ENCODE assay signal across 2 cellular contexts in the genomic region with DNA sequence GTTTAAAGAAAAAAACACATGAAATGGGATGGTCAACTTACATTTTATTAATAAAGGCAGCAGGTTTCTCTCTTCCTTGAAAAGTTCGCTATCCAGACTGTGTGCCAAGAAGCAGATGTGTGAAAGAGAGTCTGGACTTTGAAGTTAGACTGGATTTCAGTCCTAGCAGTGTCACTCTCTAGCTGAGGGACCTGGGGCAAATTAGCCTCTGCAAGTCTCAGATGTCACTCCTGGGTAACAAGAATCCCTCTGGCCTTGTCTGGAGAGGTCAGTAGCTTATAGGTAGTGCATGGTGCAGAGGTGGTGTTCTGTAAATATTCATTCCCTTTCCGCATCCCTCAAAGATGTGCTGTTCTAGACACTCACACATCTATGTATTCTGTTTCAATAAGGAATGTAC.
TF ChIP-seq lines count a peak whose summit lies in the region.

No MANE protein-coding gene starts in this region.

TF ChIP-seq in IMR-90, 13 proteins besides CTCF, POLR2A, EP300 and RAD21 (continued from another document):
- TF ChIP-seq, protein P1, sequence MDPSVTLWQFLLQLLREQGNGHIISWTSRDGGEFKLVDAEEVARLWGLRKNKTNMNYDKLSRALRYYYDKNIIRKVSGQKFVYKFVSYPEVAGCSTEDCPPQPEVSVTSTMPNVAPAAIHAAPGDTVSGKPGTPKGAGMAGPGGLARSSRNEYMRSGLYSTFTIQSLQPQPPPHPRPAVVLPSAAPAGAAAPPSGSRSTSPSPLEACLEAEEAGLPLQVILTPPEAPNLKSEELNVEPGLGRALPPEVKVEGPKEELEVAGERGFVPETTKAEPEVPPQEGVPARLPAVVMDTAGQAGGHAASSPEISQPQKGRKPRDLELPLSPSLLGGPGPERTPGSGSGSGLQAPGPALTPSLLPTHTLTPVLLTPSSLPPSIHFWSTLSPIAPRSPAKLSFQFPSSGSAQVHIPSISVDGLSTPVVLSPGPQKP (IDR thresholded peaks at IDR 0.05; ENCODE audit: borderline replicate concordance, low read depth, low read length), result no peak
- TF ChIP-seq CEBPB (IDR thresholded peaks at IDR 0.05; ENCODE audit: low read depth, low read length) (no peak), MXI1 (IDR thresholded peaks at IDR 0.05; ENCODE audit: borderline replicate concordance, low read depth, low read length) (no peak), NFE2L2 (IDR thresholded peaks at IDR 0.05; ENCODE audit: low read depth, low read length) (no peak), MAFK (IDR thresholded peaks at IDR 0.05; ENCODE audit: low read depth, low read length) (no peak), CHD1 (IDR thresholded peaks at IDR 0.05; ENCODE audit: low read depth, low read length) (no peak), SMC3 (IDR thresholded peaks at IDR 0.05; ENCODE audit: low read depth, low read length) (no peak), RFX5 (IDR thresholded peaks at IDR 0.05; ENCODE audit: low read depth, low read length) (no peak), FOS (IDR thresholded peaks at IDR 0.05; ENCODE audit: low read depth, low read length) (no peak), BHLHE40 (IDR thresholded peaks at IDR 0.05; ENCODE audit: low read depth, low read length) (no peak), MAZ (IDR thresholded peaks at IDR 0.05; ENCODE audit: borderline replicate concordance, low read depth, low read length) (no peak)
- TF ChIP-seq, protein P2, sequence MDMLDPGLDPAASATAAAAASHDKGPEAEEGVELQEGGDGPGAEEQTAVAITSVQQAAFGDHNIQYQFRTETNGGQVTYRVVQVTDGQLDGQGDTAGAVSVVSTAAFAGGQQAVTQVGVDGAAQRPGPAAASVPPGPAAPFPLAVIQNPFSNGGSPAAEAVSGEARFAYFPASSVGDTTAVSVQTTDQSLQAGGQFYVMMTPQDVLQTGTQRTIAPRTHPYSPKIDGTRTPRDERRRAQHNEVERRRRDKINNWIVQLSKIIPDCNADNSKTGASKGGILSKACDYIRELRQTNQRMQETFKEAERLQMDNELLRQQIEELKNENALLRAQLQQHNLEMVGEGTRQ (IDR thresholded peaks at IDR 0.05; ENCODE audit: low read depth, low read length), result no peak

TF ChIP-seq in HepG2, 621 proteins besides CTCF, POLR2A, EP300 and RAD21 (continued from another document):
- TF ChIP-seq, protein P3, sequence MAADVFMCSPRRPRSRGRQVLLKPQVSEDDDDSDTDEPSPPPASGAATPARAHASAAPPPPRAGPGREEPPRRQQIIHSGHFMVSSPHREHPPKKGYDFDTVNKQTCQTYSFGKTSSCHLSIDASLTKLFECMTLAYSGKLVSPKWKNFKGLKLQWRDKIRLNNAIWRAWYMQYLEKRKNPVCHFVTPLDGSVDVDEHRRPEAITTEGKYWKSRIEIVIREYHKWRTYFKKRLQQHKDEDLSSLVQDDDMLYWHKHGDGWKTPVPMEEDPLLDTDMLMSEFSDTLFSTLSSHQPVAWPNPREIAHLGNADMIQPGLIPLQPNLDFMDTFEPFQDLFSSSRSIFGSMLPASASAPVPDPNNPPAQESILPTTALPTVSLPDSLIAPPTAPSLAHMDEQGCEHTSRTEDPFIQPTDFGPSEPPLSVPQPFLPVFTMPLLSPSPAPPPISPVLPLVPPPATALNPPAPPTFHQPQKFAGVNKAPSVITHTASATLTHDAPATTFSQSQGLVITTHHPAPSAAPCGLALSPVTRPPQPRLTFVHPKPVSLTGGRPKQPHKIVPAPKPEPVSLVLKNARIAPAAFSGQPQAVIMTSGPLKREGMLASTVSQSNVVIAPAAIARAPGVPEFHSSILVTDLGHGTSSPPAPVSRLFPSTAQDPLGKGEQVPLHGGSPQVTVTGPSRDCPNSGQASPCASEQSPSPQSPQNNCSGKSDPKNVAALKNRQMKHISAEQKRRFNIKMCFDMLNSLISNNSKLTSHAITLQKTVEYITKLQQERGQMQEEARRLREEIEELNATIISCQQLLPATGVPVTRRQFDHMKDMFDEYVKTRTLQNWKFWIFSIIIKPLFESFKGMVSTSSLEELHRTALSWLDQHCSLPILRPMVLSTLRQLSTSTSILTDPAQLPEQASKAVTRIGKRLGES (CRISPR knock-in tag; IDR thresholded peaks at IDR 0.05; ENCODE audit: borderline replicate concordance), result no peak
- TF ChIP-seq RBM22 (optimal IDR thresholded peaks at IDR 0.05; ENCODE audit: low read length), result peak; percentile 79
- TF ChIP-seq ZNF598 (CRISPR knock-in tag; IDR thresholded peaks at IDR 0.05; ENCODE audit: borderline replicate concordance), result no peak
- TF ChIP-seq ONECUT2 (CRISPR knock-in tag; IDR thresholded peaks at IDR 0.05), result no peak
